10 cellular contexts compared by ENCODE assay signal in genomic region chr5:1514027-1514818, GRCh38. TPM values are rescaled to one million over a fixed set of nuclear protein-coding genes. Genes with fewer than 3 reads are reported as not detected.
DNase-seq lines count a peak whose midpoint lies in the region; ATAC-seq, FAIRE-seq and TF ChIP-seq lines count a peak whose summit lies in the region.
"Had no signal": no experiment of that assay in that cellular context is flagged by ENCODE, and none has a peak within 500 bp of the region (broad histone marks: within the 10 kb centered on the region; RNA-seq: fewer than 3 reads in every experiment).

No MANE protein-coding gene starts in this region.

- H3K36me3 ChIP-seq in H7 (replicated peaks; ENCODE audit: control insufficient read depth, insufficient read depth, low read length) (peaks cover 9% of the 10 kb centered on the region), kidney (ENCODE audit: control insufficient read depth in 1 of 2, insufficient read depth in 2 of 2, low read length in 2 of 2) (peaks cover 0 to 2% of the 10 kb centered on the region in 2 donors)

- no peaks in the 10 kb centered on the region for H3K9me3 ChIP-seq in kidney (ENCODE audit: control insufficient read depth in 1 of 2, low read length in 2 of 2)

- no peak overlapping the region for H3K9ac ChIP-seq in kidney (ENCODE audit: low read length in 2 of 2)

- intact Hi-C loops in kidney (cut with DNase I): no loop called here

- FAIRE-seq in kidney (lab: Jason Lieb, UNC): no peak

- no peaks in the 10 kb centered on the region for H3K27me3 ChIP-seq in H7 (ENCODE audit: control insufficient read depth, insufficient read depth, low read length)

- no peaks in the 10 kb centered on the region for H3K4me1 ChIP-seq in kidney (ENCODE audit: control insufficient read depth in 1 of 2, insufficient read depth in 1 of 2, low read depth in 1 of 2, low read length in 2 of 2)

- DNase-seq in H7: peak; percentile 79
- DNase-seq in activated CD8-positive, alpha-beta memory T cell treated with anti-CD3 and anti-CD28 coated beads, Interleukin-2, amount 50 U/mL, for 48 hours: peak; percentile 39
- DNase-seq in kidney: peak; percentile 59
- DNase-seq in stimulated activated CD8-positive, alpha-beta memory T cell treated with anti-CD3 and anti-CD28 coated beads, Interleukin-4, amount 100 ng/mL, for 48 hours: peak; percentile 18
- DNase-seq in GM13976 (ENCODE audit: low spot score): no peak
- no peak for DNase-seq in COR-L47 (lab: John Stamatoyannopoulos, UW)
- DNase-seq: erythroblast, NCI-H2227 treated with DMSO at 0.1 percent for 48 hours had no signal

- no peak overlapping the region for H3K4me3 ChIP-seq in H7 (ENCODE audit: insufficient read depth, low read depth, low read length)
- no peak overlapping the region for H3K4me3 ChIP-seq in kidney (ENCODE audit: low read length in 2 of 2)

- no peak overlapping the region for H3K27ac ChIP-seq in kidney (ENCODE audit: low read depth in 2 of 2, low read length in 2 of 2)

- ATAC-seq in GM18873 (IDR thresholded peaks at IDR 0.05; ENCODE audit: low FRiP score, unreplicated experiment) (no peak), GM19397 (IDR thresholded peaks at IDR 0.05; ENCODE audit: unreplicated experiment) (no peak)

- TF ChIP-seq CTCF in kidney (IDR thresholded peaks at IDR 0.05; ENCODE audit: borderline replicate concordance, extremely low read depth, insufficient read depth): no peak
- TF ChIP-seq CTCF in GM13976 (IDR thresholded peaks at IDR 0.05; ENCODE audit: borderline replicate concordance, control extremely low read depth, extremely low read depth, insufficient read depth, missing control alignments): no peak

- in situ Hi-C loops in GM13976 (cut with MboI; ENCODE audit: low sequenced_read_pairs, unreplicated experiment): no loop called here

RNA-seq across cellular contexts. Expression of gene LPCAT1, which starts 9.5 kb away (rescaled TPM):
- total RNA-seq in H7 (2014; rRNA removed; shearing (Covaris generic)): 70.2 and 77.5 TPM in 2 replicates
- total RNA-seq in kidney: 46.5 TPM
- polyA plus RNA-seq in kidney (ENCODE audit: insufficient read depth, low read depth, low replicate concordance): 22.2 TPM

Comparison
In these comparisons a context has a peak if more than half of its experiments do, and no peak if none do; other contexts are left out.
1. DNase-seq: peak in H7 (single experiment), activated CD8-positive, alpha-beta memory T cell treated with anti-CD3 and anti-CD28 coated beads, Interleukin-2, amount 50 U/mL, for 48 hours (single experiment), kidney (single experiment) and stimulated activated CD8-positive, alpha-beta memory T cell treated with anti-CD3 and anti-CD28 coated beads, Interleukin-4, amount 100 ng/mL, for 48 hours (single experiment); none in GM13976 (single experiment) and COR-L47 (single experiment).